ENCODE assay signal across 8 cellular contexts in genomic region chr13:113393226-113393571, GRCh38. TPM values are rescaled to one million over a fixed set of nuclear protein-coding genes. Genes with fewer than 3 reads are reported as not detected.
DNase-seq lines count a peak whose midpoint lies in the region; ATAC-seq and TF ChIP-seq lines count a peak whose summit lies in the region.

No MANE protein-coding gene starts in this region.

- H3K27me3 Mint-ChIP-seq in activated T-cell treated with anti-CD3 and anti-CD28 coated beads, Interleukin-2, amount 50 U/mL, for 24 hours, result no peaks in the 10 kb centered on the region

- peaks cover 4% of the 10 kb centered on the region for H3K36me3 Mint-ChIP-seq in activated T-cell treated with anti-CD3 and anti-CD28 coated beads, Interleukin-2, amount 50 U/mL, for 24 hours (ENCODE audit: low read depth)

- WGBS in upper lobe of left lung, 2 donors, result 81% methylated on average over 4 to 13 of the region's 13 CpGs

- H3K4me1 ChIP-seq in ascending aorta (peaks cover 0 to 9% of the 10 kb centered on the region in 2 donors), upper lobe of left lung (peaks cover 4 to 14% (median 11%) of the 10 kb centered on the region in 4 donors), foreskin keratinocyte (no peaks in the 10 kb centered on the region)

- no peaks in the 10 kb centered on the region for H3K27me3 ChIP-seq in ascending aorta
- no peaks in the 10 kb centered on the region for H3K27me3 ChIP-seq in kidney epithelial cell (ENCODE audit: control insufficient read depth, insufficient read depth, low read length)
- H3K27me3 ChIP-seq in upper lobe of left lung, result no peaks in the 10 kb centered on the region
- no peaks in the 10 kb centered on the region for H3K27me3 ChIP-seq in foreskin keratinocyte

- intact Hi-C loops in ascending aorta (cut with DNase I), result loop anchor here (5.0 kb wide), 2 partner anchors 116 to 451 kb away; no protein-coding TSS in a partner anchor

- no peaks in the 10 kb centered on the region for H3K36me3 ChIP-seq in ascending aorta
- H3K36me3 ChIP-seq in kidney epithelial cell (ENCODE audit: control insufficient read depth, insufficient read depth, low read length), result no peaks in the 10 kb centered on the region
- no peaks in the 10 kb centered on the region for H3K36me3 ChIP-seq in upper lobe of left lung

- H3K4me1 Mint-ChIP-seq in activated T-cell treated with anti-CD3 and anti-CD28 coated beads, Interleukin-2, amount 50 U/mL, for 24 hours (ENCODE audit: low read depth), result peaks cover 8% of the 10 kb centered on the region

- peak overlapping the region; percentile 88 for H3K4me3 Mint-ChIP-seq in activated T-cell treated with anti-CD3 and anti-CD28 coated beads, Interleukin-2, amount 50 U/mL, for 24 hours

- H3K27ac ChIP-seq in ascending aorta (no peak overlapping the region), upper lobe of left lung (no peak overlapping the region), foreskin keratinocyte (no peak overlapping the region)

- peak; percentile 35 for DNase-seq in activated T-cell treated with anti-CD3 and anti-CD28 coated beads, Interleukin-2, amount 50 U/mL, for 24 hours
- no peak for DNase-seq in activated T-cell treated with anti-CD3 and anti-CD28 coated beads, Interleukin-2, amount 50 U/mL, for 1 hour
- DNase-seq in ascending aorta (ENCODE audit: low spot score in 2 of 2), result peak in 1 of 2 donors; percentile 64
- DNase-seq in kidney epithelial cell (ENCODE audit: low read depth), result no peak
- peak in 1 of 2 donors; percentile 48 for DNase-seq in upper lobe of left lung
- no peak for DNase-seq in foreskin keratinocyte
- no peak for DNase-seq in SIG-M5 (lab: John Stamatoyannopoulos, UW)

- ATAC-seq in upper lobe of left lung (ENCODE audit: low FRiP score in 2 of 2) (peak in 1 of 2 donors; percentile 8), foreskin keratinocyte (no peak), GM19328 (IDR thresholded peaks at IDR 0.05; ENCODE audit: unreplicated experiment) (no peak)

- TF ChIP-seq POLR2A in upper lobe of left lung (IDR thresholded peaks at IDR 0.05), result no peak

- TF ChIP-seq CTCF in ascending aorta (IDR thresholded peaks at IDR 0.05), result no peak
- no peak for TF ChIP-seq CTCF in kidney epithelial cell (IDR thresholded peaks at IDR 0.05; ENCODE audit: insufficient read depth, low read length, poor library complexity, severe bottlenecking)
- TF ChIP-seq CTCF in upper lobe of left lung (IDR thresholded peaks at IDR 0.05), result no peak
- no peak for TF ChIP-seq CTCF in foreskin keratinocyte (conservative IDR thresholded peaks at IDR 0.05)

- H3K27ac Mint-ChIP-seq in activated T-cell treated with anti-CD3 and anti-CD28 coated beads, Interleukin-2, amount 50 U/mL, for 24 hours, result peak overlapping the region; percentile 81

- no peaks in the 10 kb centered on the region for H3K9me3 ChIP-seq in ascending aorta
- H3K9me3 ChIP-seq in upper lobe of left lung, result no peaks in the 10 kb centered on the region

- TF ChIP-seq EP300 in upper lobe of left lung (IDR thresholded peaks at IDR 0.05), result no peak

- no peaks in the 10 kb centered on the region for H3K9me3 Mint-ChIP-seq in activated T-cell treated with anti-CD3 and anti-CD28 coated beads, Interleukin-2, amount 50 U/mL, for 24 hours

- H3K4me3 ChIP-seq in ascending aorta (peak overlapping the region; percentile 76 to 80), kidney epithelial cell (ENCODE audit: low read depth, low read length) (peak overlapping the region; percentile 56), upper lobe of left lung (peak overlapping the region in 3 of 4 donors; percentile 60 to 85 (median 68))

RNA-seq across cellular contexts. Expression of gene GRTP1, which starts 29.3 kb away (rescaled TPM):
- total RNA-seq in ascending aorta (15.4 TPM), kidney epithelial cell (2.3 and 5.4 TPM in 2 replicates), upper lobe of left lung (10 to 100 TPM in 1 of 6 donors, 1 to 10 TPM in 5; 3.6 to 16.8 (median 5.0) TPM), foreskin keratinocyte (5.0 and 10.6 TPM in 2 replicates)
- polyA plus RNA-seq in foreskin keratinocyte, result 5.3 and 11.2 TPM in 2 replicates
